8 cellular contexts compared by ENCODE assay signal in genomic region chr19:15835565-15836344, GRCh38. TPM values are rescaled to one million over a fixed set of nuclear protein-coding genes. Genes with fewer than 3 reads are reported as not detected.
DNase-seq lines count a peak whose midpoint lies in the region; ATAC-seq and TF ChIP-seq lines count a peak whose summit lies in the region.
"Not testable (repeated sequence)": the region's sequence is repeated elsewhere in the genome, so short reads cannot be mapped to it uniquely, and the experiment has no call there.

No MANE protein-coding gene starts in this region.

- H3K4me1 Mint-ChIP-seq in T-cell = peaks cover 21 to 34% (median 26%) of the 10 kb centered on the region in 3 donors

- H3K4me1 ChIP-seq in BE2C; right cardiac atrium (ENCODE audit: control insufficient read depth, insufficient read depth, low read length); parathyroid adenoma: not testable (repeated sequence)
- H3K4me1 ChIP-seq in HUES6 (ENCODE audit: control insufficient read depth, insufficient read depth, low read length) = peaks cover 16% of the 10 kb centered on the region

- not testable (repeated sequence) for H3K79me2 ChIP-seq in parathyroid adenoma

- peak overlapping the region; percentile 100 for H3K4me2 ChIP-seq in parathyroid adenoma (ENCODE audit: low read length)

- peak overlapping the region; percentile 89 to 95 (median 93) for H3K4me3 Mint-ChIP-seq in T-cell

- H3K36me3 ChIP-seq in BE2C; HUES6 (ENCODE audit: control insufficient read depth, insufficient read depth, low read length); parathyroid adenoma (ENCODE audit: control insufficient read depth, insufficient read depth, low read length): not testable (repeated sequence)

- not testable (repeated sequence) for H3K9me3 ChIP-seq in BE2C; HUES6 (ENCODE audit: control insufficient read depth, insufficient read depth, low read depth, low read length); right cardiac atrium (ENCODE audit: control insufficient read depth, low read length); parathyroid adenoma (ENCODE audit: control insufficient read depth, low read length)

- CTCF ChIA-PET in T-cell (lab: Charles Lee) = interaction anchor here in 1 of 2 donors (0.6 kb wide), 1 partner anchor 359 kb away, joined by 5 read pairs; no protein-coding TSS in a partner anchor

- DNase-seq in BE2C, right cardiac atrium: not testable (repeated sequence)
- DNase-seq in T-cell = peak; percentile 43 to 80 (median 60)
- DNase-seq in activated T-cell treated with anti-CD3 and anti-CD28 coated beads for 4 hours = peak; percentile 45
- DNase-seq in cardiac fibroblast (ENCODE audit: low read depth in 2 of 2) = peak in 1 of 2 donors; percentile 10
- DNase-seq in stimulated activated CD8-positive, alpha-beta memory T cell treated with anti-CD3 and anti-CD28 coated beads, Interleukin-7, amount 100 ng/mL, for 4 hours (ENCODE audit: low read depth in 2 of 2) = peak; percentile 30 to 48

- H3K27ac Mint-ChIP-seq in T-cell = peak overlapping the region; percentile 97 to 99

- H3K27me3 ChIP-seq in BE2C = peaks cover 10% of the 10 kb centered on the region; the same call in 1 of the 2 replicates
- H3K27me3 ChIP-seq in HUES6 (ENCODE audit: control insufficient read depth, insufficient read depth, low read length) = peaks cover 19% of the 10 kb centered on the region; the same call in 1 of the 2 replicates
- H3K27me3 ChIP-seq in right cardiac atrium (ENCODE audit: control insufficient read depth, insufficient read depth); parathyroid adenoma (ENCODE audit: control insufficient read depth, insufficient read depth, low read length): not testable (repeated sequence)

- 40% methylated on average over 12 of the region's 12 CpGs for WGBS in right cardiac atrium

- H3K4me3 ChIP-seq in BE2C (ENCODE audit: low read depth, low read length) = peak overlapping the region; percentile 77
- peak overlapping the region; percentile 74 for H3K4me3 ChIP-seq in HUES6 (ENCODE audit: low read depth, low read length)
- H3K4me3 ChIP-seq in cardiac fibroblast (replicated peaks in 1 of 2; ENCODE audit: low read depth in 2 of 2, low read length in 2 of 2) = peak overlapping the region; percentile 72 to 83
- H3K4me3 ChIP-seq in right cardiac atrium (ENCODE audit: low read length) = peak overlapping the region; percentile 74
- H3K4me3 ChIP-seq in parathyroid adenoma (ENCODE audit: low read depth, low read length) = peak overlapping the region; percentile 79

- not testable (repeated sequence) for H3K27me3 Mint-ChIP-seq in T-cell

- H3K9me3 Mint-ChIP-seq in T-cell = not testable (repeated sequence)

- H3K9ac ChIP-seq in HUES6 (ENCODE audit: low read length) (peak overlapping the region; percentile 95), parathyroid adenoma (peak overlapping the region; percentile 84)

- intact Hi-C loops in right cardiac atrium (cut with DNase I) = not testable (repeated sequence)

- not testable (repeated sequence) for TF ChIP-seq CTCF in BE2C (IDR thresholded peaks at IDR 0.05; ENCODE audit: low read depth, low read length); cardiac fibroblast (IDR thresholded peaks at IDR 0.05; ENCODE audit: low read depth, low read length); parathyroid adenoma (IDR thresholded peaks at IDR 0.05)

- POLR2A ChIA-PET in T-cell (lab: Charles Lee) = not testable (repeated sequence)

- H3K27ac ChIP-seq in HUES6 (ENCODE audit: low read depth, low read length) (peak overlapping the region; percentile 98), parathyroid adenoma (peak overlapping the region; percentile 93)
- H3K27ac ChIP-seq in right cardiac atrium (ENCODE audit: low read length) = not testable (repeated sequence)

- H3K36me3 Mint-ChIP-seq in T-cell = not testable (repeated sequence)

- ATAC-seq in T-cell (replicated peaks in 1 of 4) = peak; percentile 58 to 64 (median 62)
- not testable (repeated sequence) for ATAC-seq in right cardiac atrium

- H2AFZ ChIP-seq in parathyroid adenoma = peak overlapping the region; percentile 98

RNA-seq across cellular contexts. Expression of gene OR10H1, which starts 20.3 kb away (rescaled TPM):
- not detected for polyA plus RNA-seq in BE2C (2012; ENCODE audit: insufficient read depth, insufficient read length, low read depth)
- under 1 TPM in 1 of 5 donors, not detected in 4; 0.16 TPM for total RNA-seq in T-cell
- total RNA-seq in right cardiac atrium = not detected
- polyA plus RNA-seq in right cardiac atrium = not detected

RNA-seq across cellular contexts. Expression of gene OR10H5, which starts 48.3 kb away (rescaled TPM):
- polyA plus RNA-seq in BE2C (2012; ENCODE audit: insufficient read depth, insufficient read length, low read depth) = 0.08 TPM
- not detected for total RNA-seq in T-cell
- not detected for total RNA-seq in right cardiac atrium
- not detected for polyA plus RNA-seq in right cardiac atrium
